10 cellular contexts compared by ENCODE assay signal in the genomic region with DNA sequence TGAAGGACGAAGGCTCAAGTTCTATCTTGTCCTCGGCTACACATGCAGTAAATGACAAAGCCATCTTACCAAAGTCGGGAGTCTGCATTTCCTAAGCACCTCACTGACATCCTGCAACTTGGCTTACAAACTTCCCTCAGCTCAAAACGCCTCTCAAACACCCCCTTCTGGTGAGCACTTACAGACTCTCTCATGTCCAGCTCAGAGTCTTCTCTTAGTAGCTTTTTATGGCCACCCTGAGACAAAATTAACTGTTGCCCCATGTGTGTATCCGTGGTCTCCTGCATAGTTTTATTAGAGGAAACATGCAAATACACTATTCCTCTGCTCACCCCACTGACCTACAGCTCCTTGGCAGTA.
DNase-seq lines count a peak whose midpoint lies in the region; ATAC-seq, FAIRE-seq and TF ChIP-seq lines count a peak whose summit lies in the region.
"Had no signal": no experiment of that assay in that cellular context is flagged by ENCODE, and none has a peak within 500 bp of the region (broad histone marks: within the 10 kb centered on the region; RNA-seq: fewer than 3 reads in every experiment).

No MANE protein-coding gene starts in this region.

- no peaks in the 10 kb centered on the region for H3K4me1 Mint-ChIP-seq in astrocyte (ENCODE audit: low read depth, unreplicated experiment)
- H3K4me1 Mint-ChIP-seq in activated CD8-positive, alpha-beta T cell treated with anti-CD3 and anti-CD28 coated beads, Interleukin-2, amount 10 ng/mL, durations not matched to agents 7 days and 5 days (ENCODE audit: low read depth), result peaks cover 15% of the 10 kb centered on the region
- H3K4me1 Mint-ChIP-seq in activated naive CD8-positive, alpha-beta T cell treated with anti-CD3 and anti-CD28 coated beads for 36 hours, result peaks cover 19% of the 10 kb centered on the region

- TF ChIP-seq CTCF in astrocyte (IDR thresholded peaks at IDR 0.05; ENCODE audit: insufficient read depth, low read depth, low read length) (no peak), HepG2 (CRISPR knock-in tag; IDR thresholded peaks at IDR 0.05) (no peak)

- DNase-seq in GM04504 (ENCODE audit: low read depth) (peak; percentile 16), MG63 (peak; percentile 0), astrocyte (ENCODE audit: low read depth) (peak; percentile 10), HepG2 (ENCODE audit: low spot score) (no peak)
- no peak for DNase-seq in activated CD8-positive, alpha-beta T cell treated with anti-CD3 and anti-CD28 coated beads, Interleukin-2, amount 10 ng/mL, durations not matched to agents 7 days and 5 days
- no peak for DNase-seq in effector CD8-positive, alpha-beta T cell (lab: John Stamatoyannopoulos, UW)
- no peak for DNase-seq in activated naive CD8-positive, alpha-beta T cell treated with anti-CD3 and anti-CD28 coated beads for 36 hours
- DNase-seq: activated T-cell treated with anti-CD3 and anti-CD28 coated beads for 4 hours had no signal

- H3K4me1 ChIP-seq in astrocyte (ENCODE audit: insufficient read depth, low read length) (no peaks in the 10 kb centered on the region), HepG2 (ENCODE audit: insufficient read depth, low read length) (no peaks in the 10 kb centered on the region)
- H3K4me1 ChIP-seq: suprapubic skin had no signal

- H3K79me2 ChIP-seq in astrocyte (ENCODE audit: insufficient read depth, low read length), result no peaks in the 10 kb centered on the region
- no peaks in the 10 kb centered on the region for H3K79me2 ChIP-seq in HepG2 (ENCODE audit: insufficient read depth, low read length)

- no TSS peak for BruUV-seq in HepG2 (replicated peaks; lab: Mats Ljungman, UMichigan)

- in situ Hi-C loops in HepG2 (cut with HindIII; ENCODE audit: extremely low pct_ligation_motif_present, low pct_unique_long_range_greater_than_20kb), result no loop called here

- no peak overlapping the region for H3K4me2 ChIP-seq in astrocyte (ENCODE audit: low read length)
- no peak overlapping the region for H3K4me2 ChIP-seq in HepG2 (ENCODE audit: low read depth, low read length)

- no peak for ATAC-seq in HepG2
- no peak for ATAC-seq in activated CD8-positive, alpha-beta T cell treated with anti-CD3 and anti-CD28 coated beads, Interleukin-2, amount 10 ng/mL, durations not matched to agents 7 days and 5 days

- TF ChIP-seq EP300 in HepG2 (IDR thresholded peaks at IDR 0.05; ENCODE audit: low read depth in 2 of 2, low read length in 2 of 2), result no peak
- no peak for TF ChIP-seq EP300 in HepG2 (CRISPR knock-in tag; IDR thresholded peaks at IDR 0.05; ENCODE audit: borderline replicate concordance)

- H3K4me3 Mint-ChIP-seq in astrocyte (ENCODE audit: unreplicated experiment), result no peak overlapping the region
- H3K4me3 Mint-ChIP-seq in activated CD8-positive, alpha-beta T cell treated with anti-CD3 and anti-CD28 coated beads, Interleukin-2, amount 10 ng/mL, durations not matched to agents 7 days and 5 days, result no peak overlapping the region
- no peak overlapping the region for H3K4me3 Mint-ChIP-seq in activated naive CD8-positive, alpha-beta T cell treated with anti-CD3 and anti-CD28 coated beads for 36 hours

- H3K27me3 ChIP-seq in MG63, result no peaks in the 10 kb centered on the region
- no peaks in the 10 kb centered on the region for H3K27me3 ChIP-seq in astrocyte (ENCODE audit: insufficient read depth, low read length)
- no peaks in the 10 kb centered on the region for H3K27me3 ChIP-seq in HepG2 (ENCODE audit: control insufficient read depth in 1 of 2, insufficient read depth in 2 of 2, low read length in 2 of 2)
- H3K27me3 ChIP-seq: suprapubic skin had no signal

- H3K9me3 Mint-ChIP-seq in astrocyte (ENCODE audit: unreplicated experiment), result no peaks in the 10 kb centered on the region
- H3K9me3 Mint-ChIP-seq in activated CD8-positive, alpha-beta T cell treated with anti-CD3 and anti-CD28 coated beads, Interleukin-2, amount 10 ng/mL, durations not matched to agents 7 days and 5 days (ENCODE audit: insufficient read depth), result no peaks in the 10 kb centered on the region
- H3K9me3 Mint-ChIP-seq in activated naive CD8-positive, alpha-beta T cell treated with anti-CD3 and anti-CD28 coated beads for 36 hours, result no peaks in the 10 kb centered on the region

- H3K27ac ChIP-seq in astrocyte (ENCODE audit: low read depth, low read length) (no peak overlapping the region), HepG2 (ENCODE audit: extremely low read length, insufficient read depth, low read length) (no peak overlapping the region)
- H3K27ac ChIP-seq: suprapubic skin had no signal

- TF ChIP-seq RAD21 in HepG2 (CRISPR knock-in tag; IDR thresholded peaks at IDR 0.05), result no peak

- CTCF ChIA-PET in HepG2 (lab: Yijun Ruan, JAX; ENCODE audit: low intra/inter-chr PET ratio, low total read pairs), result no interaction called here
- CTCF ChIA-PET in activated CD8-positive, alpha-beta T cell treated with anti-CD3 and anti-CD28 coated beads, Interleukin-2, amount 10 ng/mL, durations not matched to agents 7 days and 5 days (lab: Charles Lee), result no interaction called here

- no peaks in the 10 kb centered on the region for H3K36me3 ChIP-seq in MG63
- H3K36me3 ChIP-seq in astrocyte (ENCODE audit: insufficient read depth, low read length), result no peaks in the 10 kb centered on the region
- H3K36me3 ChIP-seq in HepG2 (replicated peaks in 1 of 2; ENCODE audit: control insufficient read depth in 1 of 2, insufficient read depth in 2 of 2, low read length in 2 of 2), result no peaks in the 10 kb centered on the region
- H3K36me3 ChIP-seq: suprapubic skin had no signal

- POLR2A ChIA-PET in HepG2 (lab: Yijun Ruan, JAX), result no interaction called here
- POLR2A ChIA-PET in activated CD8-positive, alpha-beta T cell treated with anti-CD3 and anti-CD28 coated beads, Interleukin-2, amount 10 ng/mL, durations not matched to agents 7 days and 5 days (lab: Charles Lee), result no interaction called here

- no peaks in the 10 kb centered on the region for H3K9me3 ChIP-seq in MG63
- H3K9me3 ChIP-seq in astrocyte (ENCODE audit: insufficient read depth, low read depth, low read length), result no peaks in the 10 kb centered on the region
- H3K9me3 ChIP-seq in HepG2 (ENCODE audit: low read length), result no peaks in the 10 kb centered on the region
- H3K9me3 ChIP-seq: suprapubic skin had no signal

- no peaks in the 10 kb centered on the region for H3K36me3 Mint-ChIP-seq in astrocyte (ENCODE audit: low read depth, unreplicated experiment)
- H3K36me3 Mint-ChIP-seq in activated CD8-positive, alpha-beta T cell treated with anti-CD3 and anti-CD28 coated beads, Interleukin-2, amount 10 ng/mL, durations not matched to agents 7 days and 5 days (ENCODE audit: low read depth), result no peaks in the 10 kb centered on the region
- no peaks in the 10 kb centered on the region for H3K36me3 Mint-ChIP-seq in activated naive CD8-positive, alpha-beta T cell treated with anti-CD3 and anti-CD28 coated beads for 36 hours

- H3K9ac ChIP-seq in astrocyte (ENCODE audit: low read length) (no peak overlapping the region), HepG2 (ENCODE audit: insufficient read depth, low read depth, low read length) (no peak overlapping the region)

- H4K20me1 ChIP-seq in astrocyte (ENCODE audit: insufficient read depth, low read length) (no peaks in the 10 kb centered on the region), HepG2 (ENCODE audit: insufficient read depth, low read length) (no peaks in the 10 kb centered on the region)

- FAIRE-seq in astrocyte (lab: Jason Lieb, UNC), result no peak
- no peak for FAIRE-seq in HepG2 (lab: Jason Lieb, UNC)
- FAIRE-seq: bronchial epithelial cell had no signal

- H3K4me3 ChIP-seq in MG63 (no peak overlapping the region), astrocyte (ENCODE audit: insufficient read depth, low read depth, low read length) (no peak overlapping the region), HepG2 (replicated peaks in 1 of 3; ENCODE audit: insufficient read depth in 1 of 3, low read depth in 2 of 3, low read length in 3 of 3) (no peak overlapping the region)
- H3K4me3 ChIP-seq: suprapubic skin had no signal

- no peak overlapping the region for H3K27ac Mint-ChIP-seq in astrocyte (ENCODE audit: unreplicated experiment)
- H3K27ac Mint-ChIP-seq in activated CD8-positive, alpha-beta T cell treated with anti-CD3 and anti-CD28 coated beads, Interleukin-2, amount 10 ng/mL, durations not matched to agents 7 days and 5 days, result no peak overlapping the region
- no peak overlapping the region for H3K27ac Mint-ChIP-seq in activated naive CD8-positive, alpha-beta T cell treated with anti-CD3 and anti-CD28 coated beads for 36 hours

- H2AFZ ChIP-seq in astrocyte (ENCODE audit: low read depth, low read length) (no peak overlapping the region), HepG2 (ENCODE audit: low read length) (no peak overlapping the region)

- no peaks in the 10 kb centered on the region for H3K27me3 Mint-ChIP-seq in astrocyte (ENCODE audit: low read depth, unreplicated experiment)
- H3K27me3 Mint-ChIP-seq in activated CD8-positive, alpha-beta T cell treated with anti-CD3 and anti-CD28 coated beads, Interleukin-2, amount 10 ng/mL, durations not matched to agents 7 days and 5 days (ENCODE audit: low read depth), result no peaks in the 10 kb centered on the region
- no peaks in the 10 kb centered on the region for H3K27me3 Mint-ChIP-seq in activated naive CD8-positive, alpha-beta T cell treated with anti-CD3 and anti-CD28 coated beads for 36 hours

- TF ChIP-seq POLR2A in HepG2 (IDR thresholded peaks at IDR 0.05; ENCODE audit: insufficient read depth in 1 of 2, low read depth in 2 of 2, low read length in 2 of 2), result no peak

- intact Hi-C loops in HepG2 (cut with micrococcal nuclease; ENCODE audit: unreplicated experiment), result no loop called here

- WGBS in HepG2 (ENCODE audit: low lambda C conversion rate), result under 1% methylated on average over 5 of the region's 5 CpGs

TF ChIP-seq in HepG2, 621 proteins besides CTCF, POLR2A, EP300 and RAD21 (continues in another document):
- TF ChIP-seq, protein P1, sequence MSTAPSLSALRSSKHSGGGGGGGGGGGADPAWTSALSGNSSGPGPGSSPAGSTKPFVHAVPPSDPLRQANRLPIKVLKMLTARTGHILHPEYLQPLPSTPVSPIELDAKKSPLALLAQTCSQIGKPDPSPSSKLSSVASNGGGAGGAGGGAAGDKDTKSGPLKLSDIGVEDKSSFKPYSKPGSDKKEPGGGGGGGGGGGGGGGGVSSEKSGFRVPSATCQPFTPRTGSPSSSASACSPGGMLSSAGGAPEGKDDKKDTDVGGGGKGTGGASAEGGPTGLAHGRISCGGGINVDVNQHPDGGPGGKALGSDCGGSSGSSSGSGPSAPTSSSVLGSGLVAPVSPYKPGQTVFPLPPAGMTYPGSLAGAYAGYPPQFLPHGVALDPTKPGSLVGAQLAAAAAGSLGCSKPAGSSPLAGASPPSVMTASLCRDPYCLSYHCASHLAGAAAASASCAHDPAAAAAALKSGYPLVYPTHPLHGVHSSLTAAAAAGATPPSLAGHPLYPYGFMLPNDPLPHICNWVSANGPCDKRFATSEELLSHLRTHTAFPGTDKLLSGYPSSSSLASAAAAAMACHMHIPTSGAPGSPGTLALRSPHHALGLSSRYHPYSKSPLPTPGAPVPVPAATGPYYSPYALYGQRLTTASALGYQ (CRISPR knock-in tag; IDR thresholded peaks at IDR 0.05), result no peak
- TF ChIP-seq ZMYM4 (CRISPR knock-in tag; IDR thresholded peaks at IDR 0.05), result no peak
- TF ChIP-seq NRL (CRISPR knock-in tag; IDR thresholded peaks at IDR 0.05; ENCODE audit: borderline replicate concordance), result no peak
- TF ChIP-seq STAG1 (CRISPR knock-in tag; IDR thresholded peaks at IDR 0.05), result peak; percentile 6; the same call in 1 of the 2 replicates
- no peak for TF ChIP-seq ZNF143 (CRISPR knock-in tag; IDR thresholded peaks at IDR 0.05)

Comparison
In these comparisons a context has a peak if more than half of its experiments do, and no peak if none do; other contexts are left out.
1. DNase-seq: peak in GM04504 (single experiment), MG63 (single experiment) and astrocyte (single experiment); none in HepG2 (single experiment), activated CD8-positive, alpha-beta T cell treated with anti-CD3 and anti-CD28 coated beads, Interleukin-2, amount 10 ng/mL, durations not matched to agents 7 days and 5 days (single experiment), effector CD8-positive, alpha-beta T cell (single experiment) and activated naive CD8-positive, alpha-beta T cell treated with anti-CD3 and anti-CD28 coated beads for 36 hours (single experiment).